1 cellular context compared by ENCODE assay signal in genomic region chr1:113905435-113905861, GRCh38.
TF ChIP-seq lines count a peak whose summit lies in the region.

No MANE protein-coding gene starts in this region.

TF ChIP-seq in HepG2, 621 proteins besides CTCF, POLR2A, EP300 and RAD21 (continued from another document):
- TF ChIP-seq ZNF724P (CRISPR knock-in tag; IDR thresholded peaks at IDR 0.05; ENCODE audit: borderline replicate concordance) (0 out of 2 replicates have a peak, but pooled peaks have one; percentile 19), FUBP1 (CRISPR knock-in tag; IDR thresholded peaks at IDR 0.05; ENCODE audit: borderline replicate concordance) (no peak), SNRNP70 (IDR thresholded peaks at IDR 0.05; ENCODE audit: low read depth, low read length) (no peak), ZNF232 (CRISPR knock-in tag; IDR thresholded peaks at IDR 0.05; ENCODE audit: borderline replicate concordance) (peak; percentile 19; the same call in 1 of the 2 replicates), CREB1 (IDR thresholded peaks at IDR 0.05) (no peak), CREB1 (CRISPR knock-in tag; IDR thresholded peaks at IDR 0.05) (no peak), ZNF33A (CRISPR knock-in tag; IDR thresholded peaks at IDR 0.05; ENCODE audit: borderline replicate concordance) (0 out of 2 replicates have a peak, but pooled peaks have one; percentile 38), ZNF207 (IDR thresholded peaks at IDR 0.05; ENCODE audit: borderline replicate concordance) (no peak), ZNF747 (CRISPR knock-in tag; IDR thresholded peaks at IDR 0.05; ENCODE audit: borderline replicate concordance) (peak; percentile 14; the same call in 1 of the 2 replicates), ZNF180 (CRISPR knock-in tag; IDR thresholded peaks at IDR 0.05; ENCODE audit: borderline replicate concordance, low read depth) (0 out of 2 replicates have a peak, but pooled peaks have one; percentile 20), ASH2L (IDR thresholded peaks at IDR 0.05; ENCODE audit: insufficient read length, low read depth, low read length) (peak; percentile 3), HNRNPLL (IDR thresholded peaks at IDR 0.05; ENCODE audit: low read depth, low read length, poor library complexity, severe bottlenecking) (no peak), TRIM22 (IDR thresholded peaks at IDR 0.05) (no peak), TOPORS (CRISPR knock-in tag; IDR thresholded peaks at IDR 0.05) (0 out of 2 replicates have a peak, but pooled peaks have one; percentile 3), ZNF30 (CRISPR knock-in tag; IDR thresholded peaks at IDR 0.05) (no peak), RXRA (CRISPR knock-in tag; IDR thresholded peaks at IDR 0.05) (0 out of 2 replicates have a peak, but pooled peaks have one; percentile 6), ZNF501 (CRISPR knock-in tag; IDR thresholded peaks at IDR 0.05) (0 out of 2 replicates have a peak, but pooled peaks have one; percentile 10), ZNF253 (CRISPR knock-in tag; IDR thresholded peaks at IDR 0.05; ENCODE audit: borderline replicate concordance) (0 out of 2 replicates have a peak, but pooled peaks have one; percentile 18), ZFP91 (CRISPR knock-in tag; IDR thresholded peaks at IDR 0.05; ENCODE audit: borderline replicate concordance) (peak; percentile 76; the same call in 1 of the 2 replicates), ZSCAN31 (CRISPR knock-in tag; IDR thresholded peaks at IDR 0.05; ENCODE audit: low read depth) (0 out of 2 replicates have a peak, but pooled peaks have one; percentile 18), POGK (CRISPR knock-in tag; conservative IDR thresholded peaks at IDR 0.05) (0 out of 2 replicates have a peak, but pooled peaks have one; percentile 23), ZNF713 (CRISPR knock-in tag; IDR thresholded peaks at IDR 0.05) (0 out of 2 replicates have a peak, but pooled peaks have one; percentile 9), ARID4A (CRISPR knock-in tag; IDR thresholded peaks at IDR 0.05; ENCODE audit: borderline replicate concordance) (peak; percentile 61), ZMYM3 (CRISPR knock-in tag; IDR thresholded peaks at IDR 0.05) (peak; percentile 10; the same call in 1 of the 2 replicates), ARNTL (CRISPR knock-in tag; IDR thresholded peaks at IDR 0.05) (no peak), ZNF431 (CRISPR knock-in tag; IDR thresholded peaks at IDR 0.05; ENCODE audit: borderline replicate concordance, low read depth) (0 out of 2 replicates have a peak, but pooled peaks have one; percentile 40), ZNF574 (CRISPR knock-in tag; IDR thresholded peaks at IDR 0.05) (peak; percentile 93), ZNF20 (CRISPR knock-in tag; IDR thresholded peaks at IDR 0.05) (no peak), MXD1 (CRISPR knock-in tag; IDR thresholded peaks at IDR 0.05) (no peak; the same call in 1 of the 2 replicates), TAF1 (CRISPR knock-in tag; IDR thresholded peaks at IDR 0.05) (peak; percentile 10; the same call in 1 of the 2 replicates), ZNF891 (CRISPR knock-in tag; IDR thresholded peaks at IDR 0.05) (0 out of 2 replicates have a peak, but pooled peaks have one; percentile 34), ZFX (CRISPR knock-in tag; IDR thresholded peaks at IDR 0.05; ENCODE audit: low read depth) (peak; percentile 51; the same call in 1 of the 2 replicates), ZNF552 (CRISPR knock-in tag; IDR thresholded peaks at IDR 0.05; ENCODE audit: borderline replicate concordance) (0 out of 2 replicates have a peak, but pooled peaks have one; percentile 23), GMEB1 (CRISPR knock-in tag; IDR thresholded peaks at IDR 0.05; ENCODE audit: borderline replicate concordance) (0 out of 2 replicates have a peak, but pooled peaks have one; percentile 28), UBTF (CRISPR knock-in tag; IDR thresholded peaks at IDR 0.05) (peak; percentile 3; the same call in 1 of the 2 replicates), NFKB2 (CRISPR knock-in tag; IDR thresholded peaks at IDR 0.05; ENCODE audit: borderline replicate concordance) (0 out of 2 replicates have a peak, but pooled peaks have one; percentile 28)
TF ChIP-seq in HepG2: peak in this region for 54.
